Comparison of ENCODE assay signal across 8 cellular contexts in genomic region chr19:21568816-21569496, GRCh38.
DNase-seq lines count a peak whose midpoint lies in the region; ATAC-seq and TF ChIP-seq lines count a peak whose summit lies in the region.

No MANE protein-coding gene starts in this region.

- DNase-seq in EH (ENCODE audit: low read depth), result peak; percentile 79
- peak; percentile 97 for DNase-seq in NCI-H2227 (lab: John Stamatoyannopoulos, UW; ENCODE audit: unreplicated experiment)
- DNase-seq in activated T-cell treated with anti-CD3 and anti-CD28 coated beads, Interleukin-2, amount 50 U/mL, for 72 hours, result peak; percentile 73 to 83
- DNase-seq in fibroblast of the aortic adventitia (ENCODE audit: low read depth), result peak; percentile 63
- DNase-seq in trophoblast cell, result peak; percentile 90 to 95
- peak; percentile 87 to 95 for DNase-seq in suprapubic skin (ENCODE audit: low spot score in 2 of 2)
- DNase-seq in SW480 (ENCODE audit: low spot score), result no peak

- H3K27me3 ChIP-seq in trophoblast cell (ENCODE audit: insufficient read depth, low read length) (no peaks in the 10 kb centered on the region), suprapubic skin (no peaks in the 10 kb centered on the region)

- H3K9me3 Mint-ChIP-seq in activated T-cell treated with anti-CD3 and anti-CD28 coated beads, Interleukin-2, amount 50 U/mL, for 72 hours, result peaks cover 3 to 8% of the 10 kb centered on the region in 2 donors

- no peaks in the 10 kb centered on the region for H3K36me3 ChIP-seq in trophoblast cell (ENCODE audit: control insufficient read depth in 1 of 2, insufficient read depth in 2 of 2, low read length in 2 of 2)
- no peaks in the 10 kb centered on the region for H3K36me3 ChIP-seq in suprapubic skin

- ATAC-seq in activated T-cell treated with anti-CD3 and anti-CD28 coated beads, Interleukin-2, amount 50 U/mL, for 72 hours (replicated peaks in 1 of 2), result peak; percentile 94 to 95
- no peak for ATAC-seq in HG02981 (IDR thresholded peaks at IDR 0.05; ENCODE audit: unreplicated experiment)

- no peak overlapping the region for H3K23ac ChIP-seq in trophoblast cell (ENCODE audit: low read length)

- H3K27ac Mint-ChIP-seq in activated T-cell treated with anti-CD3 and anti-CD28 coated beads, Interleukin-2, amount 50 U/mL, for 72 hours, result peak overlapping the region; percentile 80

- H4K12ac ChIP-seq in trophoblast cell (ENCODE audit: low read depth, low read length), result no peak overlapping the region

- peaks cover 23% of the 10 kb centered on the region for H3K4me1 Mint-ChIP-seq in activated T-cell treated with anti-CD3 and anti-CD28 coated beads, Interleukin-2, amount 50 U/mL, for 72 hours (ENCODE audit: low read depth)

- H3K4ac ChIP-seq in trophoblast cell (ENCODE audit: low read depth, low read length), result no peak overlapping the region

- peaks cover 6 to 19% of the 10 kb centered on the region in 2 donors for H3K36me3 Mint-ChIP-seq in activated T-cell treated with anti-CD3 and anti-CD28 coated beads, Interleukin-2, amount 50 U/mL, for 72 hours (ENCODE audit: insufficient read depth in 2 of 2)

- H4K91ac ChIP-seq in trophoblast cell (ENCODE audit: low read depth, low read length), result no peak overlapping the region

- H3K27me3 Mint-ChIP-seq in activated T-cell treated with anti-CD3 and anti-CD28 coated beads, Interleukin-2, amount 50 U/mL, for 72 hours (ENCODE audit: low read depth), result no peaks in the 10 kb centered on the region

- no peak overlapping the region for H3K9ac ChIP-seq in trophoblast cell (ENCODE audit: low read length)

- no peak for TF ChIP-seq CTCF in fibroblast of the aortic adventitia (IDR thresholded peaks at IDR 0.05; ENCODE audit: insufficient read depth, low read length)
- no peak for TF ChIP-seq CTCF in suprapubic skin (IDR thresholded peaks at IDR 0.05)

- H2BK5ac ChIP-seq in trophoblast cell (ENCODE audit: low read depth, low read length, poor library complexity), result no peak overlapping the region

- no peak overlapping the region for H2BK120ac ChIP-seq in trophoblast cell (ENCODE audit: insufficient read depth, low read length, poor library complexity)

- H3K9me3 ChIP-seq in trophoblast cell (ENCODE audit: insufficient read depth, low read depth, low read length) (peaks cover 3% of the 10 kb centered on the region), suprapubic skin (peaks cover 47% of the 10 kb centered on the region)

- no peaks in the 10 kb centered on the region for H3K79me2 ChIP-seq in trophoblast cell (ENCODE audit: control insufficient read depth, insufficient read depth, low read length, poor library complexity)

- H2BK12ac ChIP-seq in trophoblast cell (ENCODE audit: low read length), result no peak overlapping the region

- peaks cover 0 to 1% of the 10 kb centered on the region in 2 experiments for H3K4me1 ChIP-seq in trophoblast cell (ENCODE audit: control insufficient read depth in 1 of 2, insufficient read depth in 2 of 2, low read length in 2 of 2)
- no peaks in the 10 kb centered on the region for H3K4me1 ChIP-seq in suprapubic skin

- H2AFZ ChIP-seq in trophoblast cell (ENCODE audit: insufficient read depth, low read length, poor library complexity), result no peak overlapping the region

- no peak overlapping the region for H2AK5ac ChIP-seq in trophoblast cell (ENCODE audit: low read length)

- no peak overlapping the region for H3K14ac ChIP-seq in trophoblast cell (ENCODE audit: low read length)

- H3K4me2 ChIP-seq in trophoblast cell (ENCODE audit: low read length), result no peak overlapping the region

- TF ChIP-seq EP300 in suprapubic skin (IDR thresholded peaks at IDR 0.05), result no peak

- peak overlapping the region; percentile 88 to 94 for H3K4me3 Mint-ChIP-seq in activated T-cell treated with anti-CD3 and anti-CD28 coated beads, Interleukin-2, amount 50 U/mL, for 72 hours

- WGBS in trophoblast cell (ENCODE audit: extremely low coverage, insufficient coverage, insufficient read length), result no CpG with 5 or more reads among the region's 21 CpGs
- WGBS in suprapubic skin, result 39% methylated on average over 21 of the region's 21 CpGs

- peak in 1 of 2 donors; percentile 58 for TF ChIP-seq POLR2A in suprapubic skin (IDR thresholded peaks at IDR 0.05)

- H4K8ac ChIP-seq in trophoblast cell (ENCODE audit: low read depth, low read length), result no peak overlapping the region

- H3K27ac ChIP-seq in trophoblast cell (ENCODE audit: low read depth, low read length), result no peak overlapping the region
- H3K27ac ChIP-seq in suprapubic skin, result no peak overlapping the region

- peak overlapping the region; percentile 25 for H3K4me3 ChIP-seq in fibroblast of the aortic adventitia (ENCODE audit: low read depth, low read length)
- H3K4me3 ChIP-seq in trophoblast cell (ENCODE audit: low read depth, low read length), result no peak overlapping the region
- peak overlapping the region; percentile 24 for H3K4me3 ChIP-seq in suprapubic skin

- no peaks in the 10 kb centered on the region for H3K79me1 ChIP-seq in trophoblast cell (ENCODE audit: low read length)

- H3K18ac ChIP-seq in trophoblast cell (ENCODE audit: low read length), result no peak overlapping the region
